8 cellular contexts compared by ENCODE assay signal in genomic region chrX:68018248-68019203, GRCh38.
A peak's percentile ranks its signal among the peaks of the same experiment; 100 is the strongest.
DNase-seq lines count a peak whose midpoint lies in the region; ATAC-seq and TF ChIP-seq lines count a peak whose summit lies in the region.

No MANE protein-coding gene starts in this region.

- no peak overlapping the region for H3K27ac ChIP-seq in transverse colon

- in situ Hi-C loops in transverse colon (cut with MboI; ENCODE audit: low pct_ligation_motif_present in 1 of 4, low pct_unique_long_range_greater_than_20kb in 1 of 4, low sequenced_read_pairs in 3 of 4): no loop called here

- no peaks in the 10 kb centered on the region for H3K36me3 ChIP-seq in transverse colon

- ATAC-seq in GM21825 (IDR thresholded peaks at IDR 0.05; ENCODE audit: unreplicated experiment): peak; percentile 55
- ATAC-seq in GM21528 (IDR thresholded peaks at IDR 0.05; ENCODE audit: low FRiP score, unreplicated experiment): no peak
- no peak for ATAC-seq in HG03432 (IDR thresholded peaks at IDR 0.05; ENCODE audit: unreplicated experiment)

- no peak for TF ChIP-seq POLR2A in transverse colon (IDR thresholded peaks at IDR 0.05)

- WGBS in transverse colon (ENCODE audit: low coverage in 1 of 2), 2 donors: 59% methylated on average over 9 of the region's 9 CpGs; no CpG with 5 or more reads in 1 of the 2 donors

- no peaks in the 10 kb centered on the region for H3K9me3 ChIP-seq in transverse colon

- H3K27me3 ChIP-seq in transverse colon: no peaks in the 10 kb centered on the region

- DNase-seq in AG08396 (ENCODE audit: low spot score) (peak; percentile 10), RKO (ENCODE audit: low spot score) (peak; percentile 3), fibroblast of villous mesenchyme (ENCODE audit: low read depth) (peak; percentile 5), OCI-M2 (lab: John Stamatoyannopoulos, UW; ENCODE audit: unreplicated experiment) (no peak), transverse colon (no peak)

- intact Hi-C loops in transverse colon (cut with DNase I; ENCODE audit: low total_unique reads): no loop called here

- TF ChIP-seq EP300 in transverse colon (IDR thresholded peaks at IDR 0.05; ENCODE audit: low read depth): no peak

- peak; percentile 39 for TF ChIP-seq CTCF in fibroblast of villous mesenchyme (IDR thresholded peaks at IDR 0.05; ENCODE audit: insufficient read depth, low read depth, low read length)
- peak in 2 of 5 experiments; percentile 10 to 15 for TF ChIP-seq CTCF in transverse colon (IDR thresholded peaks at IDR 0.05)

- no peaks in the 10 kb centered on the region for H3K4me1 ChIP-seq in transverse colon

- H3K4me3 ChIP-seq in fibroblast of villous mesenchyme (ENCODE audit: low read depth, low read length) (no peak overlapping the region), transverse colon (no peak overlapping the region)

Comparison
In these comparisons a context has a peak if more than half of its experiments do, and no peak if none do; other contexts are left out.
1. DNase-seq: peak in AG08396 (single experiment), RKO (single experiment) and fibroblast of villous mesenchyme (single experiment); none in OCI-M2 (single experiment) and transverse colon (single experiment).